In the genomic region with DNA sequence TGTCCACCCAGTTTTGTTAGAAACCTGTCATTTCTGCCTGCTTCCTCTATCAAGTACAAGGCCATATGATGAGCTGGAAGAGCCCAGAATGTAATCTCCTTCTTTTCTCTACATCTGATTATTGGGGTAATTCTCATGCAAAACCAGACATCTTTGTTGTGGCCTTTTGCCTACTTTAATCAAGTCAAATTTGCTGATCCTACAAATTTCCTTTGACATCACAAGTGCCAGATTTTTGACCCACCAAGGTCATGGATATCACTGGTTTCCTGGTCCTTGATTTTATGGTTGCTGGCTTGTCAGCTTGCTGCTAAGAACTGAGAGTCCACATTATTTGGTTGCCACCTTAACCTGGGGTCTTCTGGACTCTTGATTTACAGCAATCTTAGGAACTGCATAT, we compare ENCODE assay signal across 8 cellular contexts.
"Had no signal": no experiment of that assay in that cellular context is flagged by ENCODE, and none has a peak within 500 bp of the region (broad histone marks: within the 10 kb centered on the region; RNA-seq: fewer than 3 reads in every experiment).

No MANE protein-coding gene starts in this region.

- ATAC-seq: HCT116 had no signal

- H3K4me1 ChIP-seq: HAP-1 had no signal

- H3K4me3 ChIP-seq: GM23248, HAP-1 had no signal

- H2AFZ ChIP-seq: GM23248 had no signal

- H3K27ac ChIP-seq: GM23248, HL-60 had no signal

- H3K36me3 ChIP-seq: HAP-1 had no signal

- H3K9me3 ChIP-seq: HAP-1 had no signal

- H3K9ac ChIP-seq: GM23248 had no signal

- DNase-seq: GM23248, GOT3, H7, HFFc6, KG1 had no signal
